24 cellular contexts compared by ENCODE assay signal in genomic region chr13:30976041-30976440, GRCh38. TPM values are rescaled to one million over a fixed set of nuclear protein-coding genes. Genes with fewer than 3 reads are reported as not detected.
"Had no signal": no experiment of that assay in that cellular context is flagged by ENCODE, and none has a peak within 500 bp of the region (broad histone marks: within the 10 kb centered on the region; RNA-seq: fewer than 3 reads in every experiment).

No MANE protein-coding gene starts in this region.

- H3K9me3 Mint-ChIP-seq: activated naive CD4-positive, alpha-beta T cell treated with anti-CD3 and anti-CD28 coated beads, Interleukin-2, amount 50 U/mL, for 24 hours; nephron progenitor cell; T-cell had no signal

- H3K4me3 ChIP-seq: esophagus muscularis mucosa, gastroesophageal sphincter, heart left ventricle, mucosa of descending colon, sigmoid colon, spleen had no signal

- H3K4me3 Mint-ChIP-seq: activated CD8-positive, alpha-beta T cell treated with anti-CD3 and anti-CD28 coated beads, Interleukin-2, amount 10 ng/mL, durations not matched to agents 7 days and 5 days; activated naive CD4-positive, alpha-beta T cell treated with anti-CD3 and anti-CD28 coated beads, Interleukin-2, amount 50 U/mL, for 24 hours; nephron progenitor cell; T-cell had no signal

- H3K9me3 ChIP-seq: esophagus muscularis mucosa, gastroesophageal sphincter, heart left ventricle, mucosa of descending colon, sigmoid colon, spleen had no signal

- DNase-seq: activated CD4-positive, alpha-beta T cell treated with anti-CD3 and anti-CD28 coated beads for 1 hour; activated CD4-positive, alpha-beta T cell treated with anti-CD3 and anti-CD28 coated beads, Interleukin-2, amount 50 U/mL, for 1 hour; activated CD8-positive, alpha-beta T cell treated with anti-CD3 and anti-CD28 coated beads, Interleukin-2, amount 10 ng/mL, durations not matched to agents 7 days and 5 days; activated gamma-delta T cell treated with Interleukin-2 at 50 U/mL for 16 hours; anterior cingulate cortex; brain microvascular endothelial cell; central memory CD4-positive, alpha-beta T cell; heart left ventricle; left cardiac atrium; mucosa of descending colon; nephron progenitor cell; retina; sigmoid colon; spleen; stimulated activated CD4-positive, alpha-beta T cell treated with anti-CD3 and anti-CD28 coated beads, Interleukin-4, amount 100 ng/mL, for 1 hour; stimulated activated naive CD4-positive, alpha-beta T cell; T-cell had no signal

- H3K36me3 Mint-ChIP-seq: activated naive CD4-positive, alpha-beta T cell treated with anti-CD3 and anti-CD28 coated beads, Interleukin-2, amount 50 U/mL, for 24 hours; T-cell had no signal

- H3K36me3 ChIP-seq: brain microvascular endothelial cell, esophagus muscularis mucosa, gastroesophageal sphincter, heart left ventricle, sigmoid colon, spleen had no signal

- H3K27me3 ChIP-seq: brain microvascular endothelial cell, esophagus muscularis mucosa, gastroesophageal sphincter, heart left ventricle, sigmoid colon had no signal

- H3K27ac ChIP-seq: brain microvascular endothelial cell, esophagus muscularis mucosa, gastroesophageal sphincter, heart left ventricle, spleen had no signal

- H3K4me1 ChIP-seq: spleen had no signal

- H3K4me1 Mint-ChIP-seq: activated naive CD4-positive, alpha-beta T cell treated with anti-CD3 and anti-CD28 coated beads, Interleukin-2, amount 50 U/mL, for 24 hours; T-cell had no signal

- H3K27ac Mint-ChIP-seq: activated CD8-positive, alpha-beta T cell treated with anti-CD3 and anti-CD28 coated beads, Interleukin-2, amount 10 ng/mL, durations not matched to agents 7 days and 5 days; activated naive CD4-positive, alpha-beta T cell treated with anti-CD3 and anti-CD28 coated beads, Interleukin-2, amount 50 U/mL, for 24 hours; nephron progenitor cell; progenitor cell of endocrine pancreas; T-cell had no signal

- ATAC-seq: activated CD8-positive, alpha-beta T cell treated with anti-CD3 and anti-CD28 coated beads, Interleukin-2, amount 10 ng/mL, durations not matched to agents 7 days and 5 days; gastroesophageal sphincter; heart left ventricle; left cardiac atrium; mucosa of descending colon; T-cell had no signal

RNA-seq across cellular contexts. Expression of gene TEX26, which starts 43.6 kb away (rescaled TPM):
- total RNA-seq: activated CD8-positive, alpha-beta T cell treated with anti-CD3 and anti-CD28 coated beads, Interleukin-2, amount 10 ng/mL, durations not matched to agents 7 days and 5 days; dermis microvascular lymphatic vessel endothelial cell; heart left ventricle; liver; mucosa of descending colon; progenitor cell of endocrine pancreas; sigmoid colon; spleen; T-cell; ureter had no signal
- polyA plus RNA-seq: heart left ventricle, sigmoid colon, spleen had no signal
